Comparison of ENCODE assay signal across 8 cellular contexts in the genomic region with DNA sequence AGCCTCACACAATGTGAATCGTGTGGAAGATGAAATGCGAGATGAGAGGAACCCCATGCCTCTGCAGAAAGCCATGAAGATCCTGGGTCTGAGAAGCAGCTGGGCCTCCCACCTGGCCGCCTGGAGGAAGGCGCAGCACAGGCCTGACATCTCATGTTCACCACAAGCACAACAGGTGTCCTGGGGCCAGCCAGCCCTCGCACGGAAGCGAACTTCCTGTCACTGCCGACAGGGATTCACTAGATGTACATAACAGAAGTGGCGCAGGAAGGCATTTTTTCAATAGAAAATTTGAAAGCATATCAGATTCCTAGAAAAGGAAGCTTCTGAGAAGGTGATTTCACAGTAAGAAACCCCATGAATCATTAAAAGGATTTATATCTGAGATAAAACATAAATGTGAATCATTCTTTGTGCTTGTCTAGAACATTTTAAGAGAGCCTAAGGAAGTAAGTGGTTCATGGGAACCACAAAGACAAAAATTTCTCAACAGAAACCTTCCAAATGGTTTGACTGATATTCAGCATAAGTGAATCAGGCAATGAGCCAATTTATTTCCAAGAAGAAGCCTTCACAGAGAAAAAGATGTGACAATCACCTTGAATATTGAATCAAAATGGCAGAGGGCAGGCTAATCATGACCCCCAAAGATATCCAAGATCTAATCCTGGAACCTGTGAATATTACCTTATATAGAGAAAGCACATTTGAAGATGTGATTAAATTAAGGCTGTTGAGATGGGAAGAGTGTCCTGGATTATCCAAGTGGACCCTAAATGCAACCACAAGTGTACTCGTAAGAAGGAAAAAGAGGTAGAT.
DNase-seq lines count a peak whose midpoint lies in the region; ATAC-seq lines count a peak whose summit lies in the region.

No MANE protein-coding gene starts in this region.

- no peak overlapping the region for H3K9ac ChIP-seq in BLaER1

- no peak overlapping the region for H3K4me3 ChIP-seq in BLaER1

- H3K36me3 ChIP-seq in BLaER1, result no peaks in the 10 kb centered on the region

- H3K4me1 ChIP-seq in BLaER1, result peaks cover 24% of the 10 kb centered on the region

- H3K27ac ChIP-seq in BLaER1, result peak overlapping the region; percentile 32; the same call in 1 of the 2 replicates

- peak overlapping the region; percentile 69 for H3K4me2 ChIP-seq in BLaER1

- no peaks in the 10 kb centered on the region for H3K9me3 ChIP-seq in BLaER1

- peak; percentile 99 for ATAC-seq in GM19455 (IDR thresholded peaks at IDR 0.05; ENCODE audit: unreplicated experiment)
- ATAC-seq in HG03457 (IDR thresholded peaks at IDR 0.05; ENCODE audit: unreplicated experiment), result peak; percentile 97

- H4K20me1 ChIP-seq in BLaER1, result no peaks in the 10 kb centered on the region

- DNase-seq in activated CD4-positive, CD25-positive, alpha-beta regulatory T cell treated with anti-CD3 and anti-CD28 coated beads, Interleukin-2, amount 50 U/mL, for 72 hours, result peak; percentile 74
- peak; percentile 47 for DNase-seq in dermis blood vessel endothelial cell
- DNase-seq in stimulated activated CD8-positive, alpha-beta memory T cell treated with anti-CD3 and anti-CD28 coated beads, Interleukin-4, amount 100 ng/mL, for 24 hours (ENCODE audit: low read depth), result peak; percentile 69
- no peak for DNase-seq in NCI-H2196 (lab: John Stamatoyannopoulos, UW; ENCODE audit: unreplicated experiment)
- DNase-seq in middle frontal gyrus (ENCODE audit: extremely low spot score, low spot score), result no peak

- no peaks in the 10 kb centered on the region for H3K27me3 ChIP-seq in BLaER1

Comparison
In these comparisons a context has a peak if more than half of its experiments do, and no peak if none do; other contexts are left out.
1. DNase-seq: peak in activated CD4-positive, CD25-positive, alpha-beta regulatory T cell treated with anti-CD3 and anti-CD28 coated beads, Interleukin-2, amount 50 U/mL, for 72 hours (single experiment), dermis blood vessel endothelial cell (single experiment) and stimulated activated CD8-positive, alpha-beta memory T cell treated with anti-CD3 and anti-CD28 coated beads, Interleukin-4, amount 100 ng/mL, for 24 hours (single experiment); none in NCI-H2196 (single experiment) and middle frontal gyrus (single experiment).